ENCODE assay signal across 12 cellular contexts in genomic region chr7:134789967-134790685, GRCh38. TPM values are rescaled to one million over a fixed set of nuclear protein-coding genes. Genes with fewer than 3 reads are reported as not detected.
DNase-seq lines count a peak whose midpoint lies in the region; ATAC-seq and TF ChIP-seq lines count a peak whose summit lies in the region.
"Had no signal": no experiment of that assay in that cellular context is flagged by ENCODE, and none has a peak within 500 bp of the region (broad histone marks: within the 10 kb centered on the region; RNA-seq: fewer than 3 reads in every experiment).

No MANE protein-coding gene starts in this region.

- ATAC-seq in HG03442 (IDR thresholded peaks at IDR 0.05; ENCODE audit: unreplicated experiment) (no peak), HG03039 (IDR thresholded peaks at IDR 0.05; ENCODE audit: unreplicated experiment) (no peak), HG02870 (IDR thresholded peaks at IDR 0.05; ENCODE audit: unreplicated experiment) (no peak)

- H3K36me3 Mint-ChIP-seq in Caco-2 (ENCODE audit: insufficient read depth, unreplicated experiment) = peaks cover 28% of the 10 kb centered on the region

- no peak for DNase-seq in Caco-2
- peak; percentile 12 for DNase-seq in SW480 (ENCODE audit: low spot score)
- no peak for DNase-seq in left ventricle myocardium inferior
- DNase-seq in prostate gland (ENCODE audit: low spot score) = no peak
- DNase-seq in NCI-H345 treated with DMSO at 0.1 percent for 48 hours (lab: John Stamatoyannopoulos, UW; ENCODE audit: unreplicated experiment) = no peak
- DNase-seq: effector memory CD4-positive, alpha-beta T cell; midbrain; NCI-H146 had no signal

- no TSS peak for BruUV-seq in Caco-2 (replicated peaks; lab: Mats Ljungman, UMichigan)

- H3K9me3 ChIP-seq in Caco-2 (no peaks in the 10 kb centered on the region), left ventricle myocardium inferior (replicated peaks) (no peaks in the 10 kb centered on the region), prostate gland (no peaks in the 10 kb centered on the region)

- H3K4me3 ChIP-seq in Caco-2 (ENCODE audit: low read depth, low read length) (no peak overlapping the region), left ventricle myocardium inferior (peak overlapping the region; percentile 41), prostate gland (no peak overlapping the region)
- H3K4me3 ChIP-seq: SK-N-MC had no signal

- CTCF ChIA-PET in Caco-2 (lab: Charles Lee) = no interaction called here

- H3K27ac Mint-ChIP-seq in Caco-2 (ENCODE audit: unreplicated experiment) = peak overlapping the region; percentile 9

- TF ChIP-seq CTCF in Caco-2 (IDR thresholded peaks at IDR 0.05; ENCODE audit: insufficient read depth in 1 of 2, low read depth in 1 of 2, low read length in 1 of 2, severe bottlenecking in 1 of 2, unreplicated experiment in 1 of 2) (no peak), left ventricle myocardium inferior (IDR thresholded peaks at IDR 0.05; ENCODE audit: borderline replicate concordance) (no peak), prostate gland (IDR thresholded peaks at IDR 0.05) (no peak)

- 58% methylated on average over 2 of the region's 2 CpGs for WGBS in prostate gland

- H3K4me3 Mint-ChIP-seq in Caco-2 (ENCODE audit: unreplicated experiment) = no peak overlapping the region

- H3K27me3 Mint-ChIP-seq in Caco-2 (ENCODE audit: insufficient read depth, unreplicated experiment) = no peaks in the 10 kb centered on the region

- H3K9me3 Mint-ChIP-seq in Caco-2 (ENCODE audit: unreplicated experiment) = peaks cover 9% of the 10 kb centered on the region

- TF ChIP-seq POLR2A in prostate gland (IDR thresholded peaks at IDR 0.05) = no peak

- POLR2A ChIA-PET in Caco-2 (lab: Charles Lee) = interaction anchor here (0.7 kb wide), 1 partner anchor 48 kb away, joined by 3 read pairs; no protein-coding TSS in a partner anchor

- H3K4me1 Mint-ChIP-seq in Caco-2 (ENCODE audit: low read depth, unreplicated experiment) = peaks cover 7% of the 10 kb centered on the region

- H3K4me1 ChIP-seq in Caco-2 (peaks cover 5% of the 10 kb centered on the region; the same call in 1 of the 2 replicates), left ventricle myocardium inferior (peaks cover 89% of the 10 kb centered on the region), prostate gland (replicated peaks) (peaks cover 2% of the 10 kb centered on the region)

- H3K36me3 ChIP-seq in Caco-2 (ENCODE audit: control insufficient read depth, insufficient read depth, low read length) (no peaks in the 10 kb centered on the region), left ventricle myocardium inferior (peaks cover 1% of the 10 kb centered on the region), prostate gland (no peaks in the 10 kb centered on the region)

- no peaks in the 10 kb centered on the region for H3K27me3 ChIP-seq in Caco-2 (replicated peaks; ENCODE audit: control insufficient read depth, insufficient read depth, low read length)
- H3K27me3 ChIP-seq in left ventricle myocardium inferior (ENCODE audit: low read depth) = no peaks in the 10 kb centered on the region
- no peaks in the 10 kb centered on the region for H3K27me3 ChIP-seq in prostate gland (replicated peaks; ENCODE audit: insufficient read depth)

- intact Hi-C loops in Caco-2 (cut with micrococcal nuclease; ENCODE audit: unreplicated experiment) (no loop called here), left ventricle myocardium inferior (cut with micrococcal nuclease) (no loop called here), prostate gland (cut with DNase I) (loop anchor here (10.0 kb wide), 1 partner anchor 95 kb away; no protein-coding TSS in a partner anchor)

- H3K27ac ChIP-seq in left ventricle myocardium inferior (replicated peaks) (peak overlapping the region; percentile 89), prostate gland (peak overlapping the region; percentile 55 to 64)
- H3K27ac ChIP-seq: SK-N-MC had no signal

RNA-seq across cellular contexts. Expression of gene CALD1, which starts 10.7 kb away (rescaled TPM):
- total RNA-seq in Caco-2 (2022) (140 and 155 TPM in 2 replicates), left ventricle myocardium inferior (122 TPM), prostate gland (100 to 1,000 TPM; 307 to 314 TPM)
